In the genomic region with DNA sequence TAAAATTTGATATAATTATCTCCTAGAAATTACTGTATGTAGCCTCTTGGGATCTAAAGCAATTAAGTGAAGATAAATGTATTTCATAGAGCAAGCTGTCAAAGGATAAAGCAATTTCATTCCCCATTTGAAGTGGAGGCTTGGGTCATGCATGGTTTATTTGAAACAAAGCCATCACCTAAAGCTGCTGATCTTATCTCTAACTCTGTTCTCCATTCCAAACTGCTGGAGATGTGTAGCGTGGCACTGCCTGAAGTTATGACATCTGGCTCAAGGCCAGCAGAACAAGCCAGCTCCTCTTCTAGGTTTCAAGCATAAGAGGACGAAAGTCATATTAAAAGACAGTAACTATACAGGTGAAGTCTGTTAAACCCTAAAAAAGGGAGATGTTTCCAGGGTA, we compare ENCODE assay signal across 7 cellular contexts.
A peak's percentile ranks its signal among the peaks of the same experiment; 100 is the strongest.
DNase-seq lines count a peak whose midpoint lies in the region; ATAC-seq, FAIRE-seq and TF ChIP-seq lines count a peak whose summit lies in the region.

No MANE protein-coding gene starts in this region.

- H3K9ac ChIP-seq in astrocyte (ENCODE audit: low read length) (no peak overlapping the region), parathyroid adenoma (no peak overlapping the region)

- H3K4me1 Mint-ChIP-seq in astrocyte (ENCODE audit: low read depth, unreplicated experiment), result peaks cover 24% of the 10 kb centered on the region

- H3K27me3 ChIP-seq in astrocyte (ENCODE audit: insufficient read depth, low read length) (no peaks in the 10 kb centered on the region), parathyroid adenoma (ENCODE audit: control insufficient read depth, insufficient read depth, low read length) (no peaks in the 10 kb centered on the region)

- no peak overlapping the region for H2AFZ ChIP-seq in astrocyte (ENCODE audit: low read depth, low read length)
- H2AFZ ChIP-seq in parathyroid adenoma, result no peak overlapping the region

- H3K36me3 ChIP-seq in astrocyte (ENCODE audit: insufficient read depth, low read length) (no peaks in the 10 kb centered on the region), parathyroid adenoma (ENCODE audit: control insufficient read depth, insufficient read depth, low read length) (no peaks in the 10 kb centered on the region)

- H3K27me3 Mint-ChIP-seq in astrocyte (ENCODE audit: low read depth, unreplicated experiment), result no peaks in the 10 kb centered on the region

- peak; percentile 70 for DNase-seq in Jurkat, Clone E6-1 (ENCODE audit: low read depth, low spot score)
- DNase-seq in astrocyte (ENCODE audit: low read depth) (peak; percentile 55), NCI-H1930 (lab: John Stamatoyannopoulos, UW) (no peak), NAMALWA (ENCODE audit: low spot score) (no peak)

- peak overlapping the region; percentile 47 for H3K27ac Mint-ChIP-seq in astrocyte (ENCODE audit: unreplicated experiment)

- TF ChIP-seq CTCF in astrocyte (IDR thresholded peaks at IDR 0.05; ENCODE audit: insufficient read depth, low read depth, low read length) (no peak), parathyroid adenoma (IDR thresholded peaks at IDR 0.05) (no peak)

- peaks cover 2% of the 10 kb centered on the region for H3K36me3 Mint-ChIP-seq in astrocyte (ENCODE audit: low read depth, unreplicated experiment)

- H3K27ac ChIP-seq in astrocyte (ENCODE audit: low read depth, low read length) (no peak overlapping the region), parathyroid adenoma (peak overlapping the region; percentile 19)

- no peaks in the 10 kb centered on the region for H3K9me3 Mint-ChIP-seq in astrocyte (ENCODE audit: unreplicated experiment)

- H3K4me2 ChIP-seq in astrocyte (ENCODE audit: low read length), result no peak overlapping the region
- peak overlapping the region; percentile 3 for H3K4me2 ChIP-seq in parathyroid adenoma (ENCODE audit: low read length)

- H3K79me2 ChIP-seq in astrocyte (ENCODE audit: insufficient read depth, low read length), result no peaks in the 10 kb centered on the region
- peaks cover 6% of the 10 kb centered on the region for H3K79me2 ChIP-seq in parathyroid adenoma

- H4K20me1 ChIP-seq in astrocyte (ENCODE audit: insufficient read depth, low read length), result no peaks in the 10 kb centered on the region

- H3K9me3 ChIP-seq in astrocyte (ENCODE audit: insufficient read depth, low read depth, low read length), result no peaks in the 10 kb centered on the region
- H3K9me3 ChIP-seq in parathyroid adenoma (ENCODE audit: control insufficient read depth, low read length), result no peaks in the 10 kb centered on the region

- no peak overlapping the region for H3K4me3 Mint-ChIP-seq in astrocyte (ENCODE audit: unreplicated experiment)

- H3K4me1 ChIP-seq in astrocyte (ENCODE audit: insufficient read depth, low read length), result peaks cover 24% of the 10 kb centered on the region
- H3K4me1 ChIP-seq in parathyroid adenoma, result peaks cover 11% of the 10 kb centered on the region

- no peak for FAIRE-seq in astrocyte (lab: Jason Lieb, UNC)

- no peak overlapping the region for H3K4me3 ChIP-seq in Jurkat, Clone E6-1 (ENCODE audit: low read length)
- H3K4me3 ChIP-seq in astrocyte (ENCODE audit: insufficient read depth, low read depth, low read length) (no peak overlapping the region), parathyroid adenoma (ENCODE audit: low read depth, low read length) (no peak overlapping the region)

- peak; percentile 37 for ATAC-seq in GM18861 (IDR thresholded peaks at IDR 0.05; ENCODE audit: unreplicated experiment)
- no peak for ATAC-seq in HG03378 (IDR thresholded peaks at IDR 0.05; ENCODE audit: unreplicated experiment)

Comparison
In these comparisons a context has a peak if more than half of its experiments do, and no peak if none do; other contexts are left out.
1. DNase-seq: peak in Jurkat, Clone E6-1 (single experiment) and astrocyte (single experiment); none in NCI-H1930 (0 of 2) and NAMALWA (single experiment).